In genomic region chr19:38714354-38714778, GRCh38 we compare ENCODE assay signal across 19 cellular contexts. TPM values are rescaled to one million over a fixed set of nuclear protein-coding genes. Genes with fewer than 3 reads are reported as not detected.
DNase-seq lines count a peak whose midpoint lies in the region; ATAC-seq and TF ChIP-seq lines count a peak whose summit lies in the region.
"Had no signal": no experiment of that assay in that cellular context is flagged by ENCODE, and none has a peak within 500 bp of the region (broad histone marks: within the 10 kb centered on the region; RNA-seq: fewer than 3 reads in every experiment).

No MANE protein-coding gene starts in this region.

- H3F3A ChIP-seq in PC-3 (ENCODE audit: low read length, unreplicated experiment), result no peaks in the 10 kb centered on the region

- no peak for TF ChIP-seq CTCF in heart left ventricle (IDR thresholded peaks at IDR 0.05)
- TF ChIP-seq CTCF in prostate gland (IDR thresholded peaks at IDR 0.05), result no peak
- TF ChIP-seq CTCF in PC-3 (conservative IDR thresholded peaks at IDR 0.05; ENCODE audit: low read depth, low read length), result no peak

- H3K9me3 ChIP-seq in heart left ventricle, result no peaks in the 10 kb centered on the region
- no peaks in the 10 kb centered on the region for H3K9me3 ChIP-seq in prostate gland
- H3K9me3 ChIP-seq in aorta (ENCODE audit: control insufficient read depth, low read length), result no peaks in the 10 kb centered on the region
- no peaks in the 10 kb centered on the region for H3K9me3 ChIP-seq in PC-3 (ENCODE audit: low read length)
- H3K9me3 ChIP-seq: ovary, SJSA1, upper lobe of right lung had no signal

- no peak overlapping the region for H3K9ac ChIP-seq in PC-3 (ENCODE audit: low read length)

- BruUV-seq in PC-3 (replicated peaks; lab: Mats Ljungman, UMichigan), result no TSS peak

- H3K4me3 ChIP-seq in heart left ventricle (no peak overlapping the region), prostate gland (no peak overlapping the region), aorta (ENCODE audit: low read length in 2 of 2) (no peak overlapping the region), PC-3 (ENCODE audit: low read length) (no peak overlapping the region)
- H3K4me3 ChIP-seq: ovary, SJSA1, upper lobe of right lung had no signal

- no peak overlapping the region for H2AFZ ChIP-seq in PC-3 (ENCODE audit: low read length)

- H3K79me2 ChIP-seq in PC-3 (ENCODE audit: low read length), result peaks cover 5% of the 10 kb centered on the region; the same call in 1 of the 2 replicates

- ATAC-seq in Right ventricle myocardium inferior (peak; percentile 2), left cardiac atrium (no peak), heart left ventricle (peak; percentile 0 to 22 (median 14)), aorta (ENCODE audit: low FRiP score) (no peak), HG02840 (IDR thresholded peaks at IDR 0.05; ENCODE audit: low FRiP score, unreplicated experiment) (no peak), PC-3 (no peak)

- peaks cover 31 to 99% (median 69%) of the 10 kb centered on the region in 12 donors for H3K4me1 ChIP-seq in heart left ventricle
- H3K4me1 ChIP-seq in prostate gland (replicated peaks), result peaks cover 25% of the 10 kb centered on the region
- no peaks in the 10 kb centered on the region for H3K4me1 ChIP-seq in aorta (ENCODE audit: control insufficient read depth in 1 of 2, insufficient read depth in 2 of 2, low read length in 2 of 2)
- H3K4me1 ChIP-seq in PC-3 (ENCODE audit: insufficient read depth, low read length), result no peaks in the 10 kb centered on the region

- no peaks in the 10 kb centered on the region for H4K20me1 ChIP-seq in PC-3 (ENCODE audit: low read length)

- peak overlapping the region; percentile 69 to 98 (median 84) for H3K27ac ChIP-seq in heart left ventricle
- H3K27ac ChIP-seq in prostate gland, result peak overlapping the region; percentile 74 to 77
- peak overlapping the region; percentile 53 to 78 for H3K27ac ChIP-seq in aorta (ENCODE audit: low read depth in 1 of 2, low read length in 2 of 2)
- H3K27ac ChIP-seq in PC-3 (ENCODE audit: low read length), result no peak overlapping the region
- H3K27ac ChIP-seq: SJSA1, upper lobe of right lung had no signal

- 49 to 73% (median 59%) methylated on average over 9 to 14 of the region's 14 CpGs for WGBS in heart left ventricle, 4 donors
- 67% methylated on average over 14 of the region's 14 CpGs for WGBS in prostate gland
- WGBS in aorta, 2 donors, result 44 to 56% methylated on average over 11 to 14 of the region's 14 CpGs

- POLR2A ChIA-PET in PC-3 (lab: Charles Lee; ENCODE audit: unreplicated experiment), result no interaction called here

- no peaks in the 10 kb centered on the region for H3K9me2 ChIP-seq in PC-3 (replicated peaks; ENCODE audit: low read length)

- intact Hi-C loops in Right ventricle myocardium inferior (cut with DNase I), result loop anchor here (5.0 kb wide), 1 partner anchor 62 kb away; no protein-coding TSS in a partner anchor
- intact Hi-C loops in left cardiac atrium (cut with DNase I), result no loop called here
- intact Hi-C loops in heart left ventricle (cut with DNase I), result loop anchor here in 2 of 10 donors (5.0 kb wide), 2 partner anchors 62 to 67 kb away; partner anchors contain the start of gene ACTN4 (in 1 of the 2)
- intact Hi-C loops in prostate gland (cut with DNase I), result loop anchor here (5.0 kb wide), 1 partner anchor 62 kb away; no protein-coding TSS in a partner anchor
- intact Hi-C loops in aorta (cut with DNase I), result no loop called here
- intact Hi-C loops in head of caudate nucleus (cut with DNase I), result loop anchor here (5.0 kb wide), 1 partner anchor 67 kb away; the partner anchor contains the start of gene ACTN4
- intact Hi-C loops in PC-3 (cut with micrococcal nuclease), result no loop called here

- H3K4me2 ChIP-seq in PC-3 (ENCODE audit: low read length), result no peak overlapping the region

- no peak for TF ChIP-seq POLR2A in heart left ventricle (IDR thresholded peaks at IDR 0.05)
- TF ChIP-seq POLR2A in prostate gland (IDR thresholded peaks at IDR 0.05), result no peak

- DNase-seq in Right ventricle myocardium inferior (ENCODE audit: missing footprints) (no peak), left cardiac atrium (no peak), heart left ventricle (peak in 3 of 5 donors; percentile 65 to 78 (median 70)), prostate gland (ENCODE audit: low spot score) (no peak), aorta (no peak), head of caudate nucleus (no peak), PC-3 (no peak)
- DNase-seq: activated CD4-positive, alpha-beta T cell treated with anti-CD3 and anti-CD28 coated beads, Interleukin-2, amount 50 U/mL, for 4 hours; activated T-cell treated with anti-CD3 and anti-CD28 coated beads, Interleukin-2, amount 50 U/mL, for 48 hours; CD8-positive, alpha-beta memory T cell; GF-D8; mesendoderm; NCI-H2081; NK-92 treated with Interleukin-12 subunit alpha and Interleukin-12 subunit beta, amount 100 ng/mL, for 24 hours; ovary; upper lobe of right lung had no signal

- H3K36me3 ChIP-seq in heart left ventricle (peaks cover 0 to 99% (median 94%) of the 10 kb centered on the region in 9 donors), prostate gland (peaks cover 17 to 19% of the 10 kb centered on the region in 2 donors), aorta (ENCODE audit: control insufficient read depth in 1 of 2, insufficient read depth in 2 of 2, low read length in 1 of 2) (peaks cover 0 to 17% of the 10 kb centered on the region in 2 donors), PC-3 (ENCODE audit: low read depth, low read length) (peaks cover 75% of the 10 kb centered on the region)
- H3K36me3 ChIP-seq: ovary had no signal

- H3K27me3 ChIP-seq in heart left ventricle (no peaks in the 10 kb centered on the region), prostate gland (replicated peaks; ENCODE audit: insufficient read depth) (no peaks in the 10 kb centered on the region), aorta (ENCODE audit: control insufficient read depth in 1 of 2, insufficient read depth in 2 of 2, low read length in 1 of 2) (no peaks in the 10 kb centered on the region), PC-3 (ENCODE audit: low read length) (no peaks in the 10 kb centered on the region)
- H3K27me3 ChIP-seq: ovary, SJSA1, upper lobe of right lung had no signal

- CTCF ChIA-PET in PC-3 (lab: Charles Lee), result no interaction called here

RNA-seq across cellular contexts. Expression of gene CAPN12, which starts 29.9 kb away (rescaled TPM):
- total RNA-seq in Right ventricle myocardium inferior, result not detected
- total RNA-seq in left cardiac atrium, result under 1 TPM; 0.77 to 0.81 TPM
- 1 to 10 TPM in 2 of 9 donors, under 1 TPM in 7; 0.36 to 1.8 (median 0.72) TPM for total RNA-seq in heart left ventricle
- 1 to 10 TPM in 1 of 2 donors, under 1 TPM in 1; 0.91 to 1.4 TPM for polyA plus RNA-seq in heart left ventricle
- total RNA-seq in prostate gland, result 1 to 10 TPM; 2.3 to 6.0 TPM
- 1 to 10 TPM; 1.9 to 2.8 TPM for total RNA-seq in aorta
- 1 to 10 TPM; 1.0 to 4.5 TPM for polyA plus RNA-seq in aorta
- 3.8 and 5.5 TPM in 2 replicates for total RNA-seq in PC-3 (2014; rRNA removed)
- total RNA-seq: LHCN-M2, SJSA1 had no signal

RNA-seq across cellular contexts. Expression of gene LGALS7, which starts 59.0 kb away (rescaled TPM):
- total RNA-seq in Right ventricle myocardium inferior (not detected), left cardiac atrium (not detected), heart left ventricle (not detected), prostate gland (not detected), aorta (not detected), PC-3 (2014; rRNA removed) (not detected in 2 replicates)
- polyA plus RNA-seq in heart left ventricle (under 1 TPM in 1 of 2 donors, not detected in 1; 0.33 TPM), aorta (not detected)
- total RNA-seq: CD8-positive, alpha-beta memory T cell; LHCN-M2; SJSA1; upper lobe of right lung had no signal
- polyA plus RNA-seq: CD8-positive, alpha-beta memory T cell had no signal

Comparison
In these comparisons a context has a peak if more than half of its experiments do, and no peak if none do; other contexts are left out.
1. ATAC-seq: peak in Right ventricle myocardium inferior (single experiment) and heart left ventricle (4 of 4); none in left cardiac atrium (0 of 2), aorta (single experiment), HG02840 (single experiment) and PC-3 (single experiment).
2. DNase-seq: peak in heart left ventricle (3 of 5); none in Right ventricle myocardium inferior (single experiment), left cardiac atrium (single experiment), prostate gland (single experiment), aorta (0 of 2), head of caudate nucleus (0 of 42) and PC-3 (single experiment).
3. intact Hi-C loops: an anchor here in Right ventricle myocardium inferior (5.0 kb wide), prostate gland (5.0 kb wide) and head of caudate nucleus (5.0 kb wide); none called in left cardiac atrium, aorta and PC-3.